ENCODE assay signal across 1 cellular context in the genomic region with DNA sequence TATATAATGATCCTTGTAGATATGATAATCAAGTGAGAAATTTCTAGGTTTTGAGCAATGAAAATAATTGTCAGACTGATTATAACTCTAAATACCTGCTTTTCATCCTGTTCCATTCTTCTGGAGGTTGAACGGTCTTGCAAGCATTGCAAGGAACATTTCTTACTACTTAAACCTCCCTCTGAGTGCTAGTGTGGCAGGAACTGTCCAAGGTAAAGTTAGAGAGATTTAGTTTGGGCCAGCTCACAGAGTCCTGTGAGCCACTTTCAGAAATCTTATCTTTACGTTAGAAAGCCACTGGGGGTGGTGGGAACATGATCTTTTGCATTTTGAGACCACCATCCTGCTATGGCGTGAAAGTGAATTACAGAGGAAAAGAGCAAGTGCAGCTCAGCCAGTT.
TF ChIP-seq lines count a peak whose summit lies in the region.

No MANE protein-coding gene starts in this region.

TF ChIP-seq in GM23338, 12 proteins besides CTCF, POLR2A, EP300 and RAD21 (continued from another document):
- TF ChIP-seq ZNF114 (CRISPR knock-in tag; IDR thresholded peaks at IDR 0.05) (no peak), CREB1 (CRISPR knock-in tag; IDR thresholded peaks at IDR 0.05; ENCODE audit: low read depth) (no peak)
